15 cellular contexts compared by ENCODE assay signal in genomic region chr14:44942436-44942835, GRCh38. TPM values are rescaled to one million over a fixed set of nuclear protein-coding genes. Genes with fewer than 3 reads are reported as not detected.
DNase-seq lines count a peak whose midpoint lies in the region; ATAC-seq and TF ChIP-seq lines count a peak whose summit lies in the region.
"Had no signal": no experiment of that assay in that cellular context is flagged by ENCODE, and none has a peak within 500 bp of the region (broad histone marks: within the 10 kb centered on the region; RNA-seq: fewer than 3 reads in every experiment).

No MANE protein-coding gene starts in this region.

- H3K9me3 Mint-ChIP-seq in activated naive CD8-positive, alpha-beta T cell (ENCODE audit: low read depth): peaks cover 4% of the 10 kb centered on the region
- peaks cover 9% of the 10 kb centered on the region for H3K9me3 Mint-ChIP-seq in activated naive CD8-positive, alpha-beta T cell treated with anti-CD3 and anti-CD28 coated beads for 36 hours
- H3K9me3 Mint-ChIP-seq in naive thymus-derived CD4-positive, alpha-beta T cell: peaks cover 0 to 13% (median 4%) of the 10 kb centered on the region in 11 donors
- H3K9me3 Mint-ChIP-seq in CD14-positive monocyte: peaks cover 4 to 22% (median 10%) of the 10 kb centered on the region in 7 donors

- DNase-seq in activated naive CD8-positive, alpha-beta T cell treated with anti-CD3 and anti-CD28 coated beads for 36 hours: no peak
- DNase-seq in SK-MEL-5 (ENCODE audit: low read depth, low spot score) (peak; percentile 28), NOMO-1 treated with DMSO at 0.1 percent for 48 hours (lab: John Stamatoyannopoulos, UW; ENCODE audit: unreplicated experiment) (no peak), CD14-positive monocyte (ENCODE audit: low spot score) (no peak), A172 (ENCODE audit: low spot score) (no peak)
- DNase-seq in naive thymus-derived CD4-positive, alpha-beta T cell: no peak
- DNase-seq: BE2C, Calu3, DMS 273 treated with DMSO at 0.1 percent for 48 hours had no signal

- no peak overlapping the region for H3K4me3 Mint-ChIP-seq in activated naive CD8-positive, alpha-beta T cell
- no peak overlapping the region for H3K4me3 Mint-ChIP-seq in activated naive CD8-positive, alpha-beta T cell treated with anti-CD3 and anti-CD28 coated beads for 36 hours
- peak overlapping the region in 2 of 10 donors; percentile 4 to 63 for H3K4me3 Mint-ChIP-seq in naive thymus-derived CD4-positive, alpha-beta T cell
- H3K4me3 Mint-ChIP-seq in CD14-positive monocyte: no peak overlapping the region

- no peaks in the 10 kb centered on the region for H3K9me3 ChIP-seq in naive thymus-derived CD4-positive, alpha-beta T cell (ENCODE audit: control insufficient read depth in 2 of 3, low read length in 3 of 3)
- H3K9me3 ChIP-seq: BE2C had no signal

- H3K27ac ChIP-seq in naive thymus-derived CD4-positive, alpha-beta T cell (ENCODE audit: low read depth, low read length): no peak overlapping the region
- H3K27ac ChIP-seq: C4-2B, HL-60 had no signal

- TF ChIP-seq CTCF in CD14-positive monocyte (IDR thresholded peaks at IDR 0.05): no peak

- H3K4me1 Mint-ChIP-seq in activated naive CD8-positive, alpha-beta T cell (ENCODE audit: low read depth): peaks cover 45% of the 10 kb centered on the region
- peaks cover 15% of the 10 kb centered on the region for H3K4me1 Mint-ChIP-seq in activated naive CD8-positive, alpha-beta T cell treated with anti-CD3 and anti-CD28 coated beads for 36 hours
- H3K4me1 Mint-ChIP-seq in naive thymus-derived CD4-positive, alpha-beta T cell: peaks cover 14 to 74% (median 61%) of the 10 kb centered on the region in 7 donors
- H3K4me1 Mint-ChIP-seq in CD14-positive monocyte: no peaks in the 10 kb centered on the region

- in situ Hi-C loops in SK-MEL-5 (cut with HindIII; ENCODE audit: low pct_unique_long_range_greater_than_20kb, low sequenced_read_pairs): no loop called here

- peaks cover 51% of the 10 kb centered on the region for H3K36me3 Mint-ChIP-seq in activated naive CD8-positive, alpha-beta T cell
- peaks cover 71% of the 10 kb centered on the region for H3K36me3 Mint-ChIP-seq in activated naive CD8-positive, alpha-beta T cell treated with anti-CD3 and anti-CD28 coated beads for 36 hours
- peaks cover 31 to 78% (median 69%) of the 10 kb centered on the region in 5 donors for H3K36me3 Mint-ChIP-seq in naive thymus-derived CD4-positive, alpha-beta T cell
- H3K36me3 Mint-ChIP-seq in CD14-positive monocyte: peaks cover 68 to 79% of the 10 kb centered on the region in 2 donors

- H3K4me1 ChIP-seq in naive thymus-derived CD4-positive, alpha-beta T cell (ENCODE audit: control insufficient read depth in 2 of 2, insufficient read depth in 2 of 2, low read length in 2 of 2): peaks cover 0 to 15% of the 10 kb centered on the region in 2 donors

- intact Hi-C loops in naive thymus-derived CD4-positive, alpha-beta T cell (cut with micrococcal nuclease): no loop called here
- intact Hi-C loops in CD14-positive monocyte (cut with micrococcal nuclease): no loop called here

- no peak for ATAC-seq in naive thymus-derived CD4-positive, alpha-beta T cell
- ATAC-seq: GM12878, HCT116, K562 had no signal

- no peaks in the 10 kb centered on the region for H3K27me3 Mint-ChIP-seq in activated naive CD8-positive, alpha-beta T cell
- H3K27me3 Mint-ChIP-seq in activated naive CD8-positive, alpha-beta T cell treated with anti-CD3 and anti-CD28 coated beads for 36 hours: no peaks in the 10 kb centered on the region
- no peaks in the 10 kb centered on the region for H3K27me3 Mint-ChIP-seq in naive thymus-derived CD4-positive, alpha-beta T cell
- H3K27me3 Mint-ChIP-seq in CD14-positive monocyte (ENCODE audit: low read depth in 3 of 3): no peaks in the 10 kb centered on the region

- CTCF ChIA-PET in naive thymus-derived CD4-positive, alpha-beta T cell (lab: Charles Lee): interaction anchor here (0.5 kb wide), 1 partner anchor 21 kb away, joined by 3 read pairs; no protein-coding TSS in a partner anchor

- H3K36me3 ChIP-seq in naive thymus-derived CD4-positive, alpha-beta T cell (ENCODE audit: control insufficient read depth in 2 of 3, insufficient read depth in 3 of 3, low read length in 3 of 3): peaks cover 0 to 38% (median 12%) of the 10 kb centered on the region in 3 experiments

- no peaks in the 10 kb centered on the region for H3K27me3 ChIP-seq in naive thymus-derived CD4-positive, alpha-beta T cell (ENCODE audit: control insufficient read depth in 2 of 2, insufficient read depth in 2 of 2, low read length in 2 of 2)
- H3K27me3 ChIP-seq: BE2C had no signal

- H3K27ac Mint-ChIP-seq in activated naive CD8-positive, alpha-beta T cell: peak overlapping the region; percentile 46
- H3K27ac Mint-ChIP-seq in activated naive CD8-positive, alpha-beta T cell treated with anti-CD3 and anti-CD28 coated beads for 36 hours: no peak overlapping the region
- peak overlapping the region in 5 of 9 donors; percentile 4 to 70 (median 20) for H3K27ac Mint-ChIP-seq in naive thymus-derived CD4-positive, alpha-beta T cell
- no peak overlapping the region for H3K27ac Mint-ChIP-seq in CD14-positive monocyte

- H3K4me3 ChIP-seq in naive thymus-derived CD4-positive, alpha-beta T cell (ENCODE audit: low read length): no peak overlapping the region
- H3K4me3 ChIP-seq: GM12878, K562 had no signal

- POLR2A ChIA-PET in naive thymus-derived CD4-positive, alpha-beta T cell (lab: Charles Lee): interaction anchor here (0.6 kb wide), 1 partner anchor 144 kb away, joined by 6 read pairs; no protein-coding TSS in a partner anchor

RNA-seq across cellular contexts. Expression of gene KLHL28, which starts 19.3 kb away (rescaled TPM):
- total RNA-seq in activated naive CD8-positive, alpha-beta T cell treated with anti-CD3 and anti-CD28 coated beads for 36 hours: 10 to 100 TPM in 1 of 2 experiments, 1 to 10 TPM in 1; 9.7 to 11.0 TPM
- total RNA-seq in SK-MEL-5 (2014; rRNA removed; shearing (Covaris generic)): 6.7 and 8.6 TPM in 2 replicates
- polyA plus RNA-seq in SK-MEL-5 (2015; cell fraction: cytosol; rRNA removed): 4.3 and 5.1 TPM in 2 replicates
- polyA plus RNA-seq in SK-MEL-5 (2015; cell fraction: nucleus; rRNA removed): 5.9 and 10.6 TPM in 2 replicates
- total RNA-seq in naive thymus-derived CD4-positive, alpha-beta T cell: 10 to 100 TPM; 22.1 to 50.2 (median 41.4) TPM
- polyA plus RNA-seq in naive thymus-derived CD4-positive, alpha-beta T cell: 10 to 100 TPM; 41.0 to 48.9 TPM
- 10 to 100 TPM; 16.4 to 16.8 TPM for polyA plus RNA-seq in CD14-positive monocyte
- total RNA-seq in A172 (2014; rRNA removed; shearing (Covaris generic)): 2.7 and 2.8 TPM in 2 replicates

RNA-seq across cellular contexts. Expression of gene TOGARAM1, which starts 19.6 kb away (rescaled TPM):
- 1 to 10 TPM; 6.2 to 7.5 TPM for total RNA-seq in activated naive CD8-positive, alpha-beta T cell treated with anti-CD3 and anti-CD28 coated beads for 36 hours
- 17.1 and 19.1 TPM in 2 replicates for total RNA-seq in SK-MEL-5 (2014; rRNA removed; shearing (Covaris generic))
- 5.8 and 13.7 TPM in 2 replicates for polyA plus RNA-seq in SK-MEL-5 (2015; cell fraction: cytosol; rRNA removed)
- polyA plus RNA-seq in SK-MEL-5 (2015; cell fraction: nucleus; rRNA removed): 20.9 and 22.4 TPM in 2 replicates
- 10 to 100 TPM; 11.0 to 17.5 (median 15.0) TPM for total RNA-seq in naive thymus-derived CD4-positive, alpha-beta T cell
- 10 to 100 TPM in 1 of 2 donors, 1 to 10 TPM in 1; 8.7 to 12.0 TPM for polyA plus RNA-seq in naive thymus-derived CD4-positive, alpha-beta T cell
- 1 to 10 TPM; 2.6 to 3.4 TPM for polyA plus RNA-seq in CD14-positive monocyte
- 7.1 and 7.7 TPM in 2 replicates for total RNA-seq in A172 (2014; rRNA removed; shearing (Covaris generic))

Comparison
In these comparisons a context has a peak if more than half of its experiments do, and no peak if none do; other contexts are left out.
1. H3K27ac Mint-ChIP-seq: peak in activated naive CD8-positive, alpha-beta T cell (single experiment) and naive thymus-derived CD4-positive, alpha-beta T cell (5 of 9); none in activated naive CD8-positive, alpha-beta T cell treated with anti-CD3 and anti-CD28 coated beads for 36 hours (single experiment) and CD14-positive monocyte (0 of 7).